In the genomic region with DNA sequence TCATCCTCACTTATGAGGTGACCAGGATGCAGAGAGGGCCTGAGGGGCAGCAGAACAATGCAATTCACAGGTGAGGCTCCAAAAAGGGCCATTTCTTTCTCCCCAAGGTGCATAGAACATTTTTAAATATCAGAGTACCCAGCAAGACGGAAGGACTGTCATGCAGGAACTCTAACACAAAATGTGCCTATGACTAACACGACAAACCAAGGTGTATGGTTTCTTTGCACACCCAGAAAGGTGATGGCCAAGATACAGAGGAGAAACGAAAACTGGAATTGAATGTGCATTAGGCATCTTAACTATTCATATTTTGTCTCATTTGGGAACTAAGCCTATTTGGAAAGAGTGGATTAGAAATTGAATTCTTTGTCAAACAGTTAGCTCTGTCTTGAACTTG, we compare ENCODE assay signal across 20 cellular contexts. TPM values are rescaled to one million over a fixed set of nuclear protein-coding genes. Genes with fewer than 3 reads are reported as not detected.
DNase-seq lines count a peak whose midpoint lies in the region; ATAC-seq and TF ChIP-seq lines count a peak whose summit lies in the region.
"Had no signal": no experiment of that assay in that cellular context is flagged by ENCODE, and none has a peak within 500 bp of the region (broad histone marks: within the 10 kb centered on the region; RNA-seq: fewer than 3 reads in every experiment).

No MANE protein-coding gene starts in this region.

- no peaks in the 10 kb centered on the region for H3K79me1 ChIP-seq in mesenchymal stem cell (replicated peaks; ENCODE audit: low read length, poor library complexity, severe bottlenecking)

- H2AFZ ChIP-seq in GM23248 (no peak overlapping the region), mesenchymal stem cell (ENCODE audit: low read depth, low read length) (no peak overlapping the region)

- no peak for TF ChIP-seq CTCF in BE2C (IDR thresholded peaks at IDR 0.05; ENCODE audit: low read depth, low read length)

- H3K27me3 ChIP-seq in GM23248 (replicated peaks; ENCODE audit: insufficient read depth) (no peaks in the 10 kb centered on the region), SJCRH30 (no peaks in the 10 kb centered on the region), mesenchymal stem cell (ENCODE audit: control insufficient read depth in 1 of 2, insufficient read depth in 1 of 2, low read length in 2 of 2) (peaks cover 0 to 4% of the 10 kb centered on the region in 2 experiments), skeletal muscle tissue (ENCODE audit: control insufficient read depth in 3 of 3, insufficient read depth in 3 of 3, low read length in 3 of 3) (no peaks in the 10 kb centered on the region), BE2C (peaks cover 3% of the 10 kb centered on the region; the same call in 1 of the 2 replicates)
- H3K27me3 ChIP-seq: ascending aorta, MG63, right lobe of liver, uterus had no signal

- DNase-seq in GM23248 (no peak), SJCRH30 (no peak), mesenchymal stem cell (no peak), BE2C (no peak)
- DNase-seq: activated CD4-positive, alpha-beta T cell treated with anti-CD3 and anti-CD28 coated beads for 4 hours; activated T-cell treated with anti-CD3 and anti-CD28 coated beads for 4 hours; AML-193; NCI-H526 treated with DMSO at 0.1 percent for 48 hours; stimulated activated naive B cell treated with anti-CD40 and anti-IgM and Interleukin-4, amounts not matched to agents 10 μg/mL and 1 μg/mL and 100 μg/mL, for 72 hours; T-helper 17 cell; uterus had no signal

- H3K9ac ChIP-seq in GM23248 (no peak overlapping the region), mesenchymal stem cell (ENCODE audit: low read length) (no peak overlapping the region), skeletal muscle tissue (ENCODE audit: low read depth in 1 of 3, low read length in 3 of 3) (peak overlapping the region in 1 of 3 donors; percentile 7)
- H3K9ac ChIP-seq: parathyroid adenoma had no signal

- H4K8ac ChIP-seq in mesenchymal stem cell (ENCODE audit: low read length) = no peak overlapping the region

- H3K4ac ChIP-seq in mesenchymal stem cell (ENCODE audit: low read depth in 1 of 2, low read length in 2 of 2) = no peak overlapping the region

- H3K9me2 ChIP-seq in GM23248 (ENCODE audit: insufficient read depth) = no peaks in the 10 kb centered on the region

- H3K4me3 ChIP-seq in GM23248 = no peak overlapping the region
- H3K4me3 ChIP-seq in SJCRH30 = no peak overlapping the region
- H3K4me3 ChIP-seq in mesenchymal stem cell (ENCODE audit: insufficient read depth in 1 of 2, low read depth in 1 of 2, low read length in 2 of 2) = no peak overlapping the region
- no peak overlapping the region for H3K4me3 ChIP-seq in skeletal muscle tissue (ENCODE audit: low read length in 3 of 3)
- no peak overlapping the region for H3K4me3 ChIP-seq in BE2C (ENCODE audit: low read depth, low read length)
- H3K4me3 ChIP-seq: ascending aorta, MG63, right lobe of liver, SK-N-MC, uterus had no signal

- H3K18ac ChIP-seq in mesenchymal stem cell (ENCODE audit: low read depth in 1 of 2, low read length in 2 of 2) = no peak overlapping the region

- ATAC-seq in HG03378 (IDR thresholded peaks at IDR 0.05; ENCODE audit: unreplicated experiment) = no peak
- no peak for ATAC-seq in HG02885 (IDR thresholded peaks at IDR 0.05; ENCODE audit: poor library complexity, unreplicated experiment)
- ATAC-seq: stimulated activated naive B cell treated with anti-CD40 and anti-IgM and Interleukin-4, amounts not matched to agents 10 μg/mL and 1 μg/mL and 100 μg/mL, for 72 hours; T-helper 17 cell had no signal

- WGBS in GM23248 (ENCODE audit: low coverage in 1 of 2, low lambda C conversion rate in 2 of 2, missing lambda C conversion rate in 2 of 2), 2 experiments = 53 to 56% methylated on average over 3 of the region's 3 CpGs
- WGBS in mesenchymal stem cell = 85% methylated on average over 3 of the region's 3 CpGs

- H2BK15ac ChIP-seq in mesenchymal stem cell (ENCODE audit: low read depth, poor library complexity, severe bottlenecking) = no peak overlapping the region

- H3K4me1 ChIP-seq in GM23248 (ENCODE audit: insufficient read depth) = peaks cover 45% of the 10 kb centered on the region
- H3K4me1 ChIP-seq in SJCRH30 = peaks cover 75% of the 10 kb centered on the region
- H3K4me1 ChIP-seq in mesenchymal stem cell (ENCODE audit: control insufficient read depth, insufficient read depth, low read depth, low read length) = peaks cover 38% of the 10 kb centered on the region
- H3K4me1 ChIP-seq in skeletal muscle tissue (ENCODE audit: control insufficient read depth in 3 of 3, insufficient read depth in 3 of 3, low read length in 3 of 3) = peaks cover 32 to 47% (median 43%) of the 10 kb centered on the region in 3 donors
- H3K4me1 ChIP-seq in BE2C = peaks cover 4% of the 10 kb centered on the region; the same call in 1 of the 2 replicates
- H3K4me1 ChIP-seq: right lobe of liver, uterus had no signal

- H3K4me2 ChIP-seq in GM23248 (ENCODE audit: unreplicated experiment) (peak overlapping the region; percentile 5), mesenchymal stem cell (ENCODE audit: low read length, poor library complexity, severe bottlenecking) (no peak overlapping the region)

- H3K79me2 ChIP-seq in GM23248 (ENCODE audit: insufficient read depth) = no peaks in the 10 kb centered on the region
- H3K79me2 ChIP-seq: parathyroid adenoma had no signal

- H3F3A ChIP-seq in GM23248 (ENCODE audit: insufficient read depth) = peaks cover 40% of the 10 kb centered on the region

- no peak overlapping the region for H2BK12ac ChIP-seq in mesenchymal stem cell (ENCODE audit: low read length in 2 of 2)

- H3K36me3 ChIP-seq in GM23248 (ENCODE audit: low read depth) = no peaks in the 10 kb centered on the region
- H3K36me3 ChIP-seq in SJCRH30 = no peaks in the 10 kb centered on the region
- H3K36me3 ChIP-seq in mesenchymal stem cell (ENCODE audit: control insufficient read depth in 1 of 2, insufficient read depth in 2 of 2, low read depth in 1 of 2, low read length in 2 of 2) = no peaks in the 10 kb centered on the region
- no peaks in the 10 kb centered on the region for H3K36me3 ChIP-seq in skeletal muscle tissue (ENCODE audit: control insufficient read depth in 3 of 3, insufficient read depth in 3 of 3, low read length in 3 of 3)
- no peaks in the 10 kb centered on the region for H3K36me3 ChIP-seq in BE2C
- H3K36me3 ChIP-seq: ascending aorta, MG63, right lobe of liver, uterus had no signal

- no peak overlapping the region for H4K91ac ChIP-seq in mesenchymal stem cell (ENCODE audit: low read length)

- H3K27ac ChIP-seq in GM23248 (no peak overlapping the region), SJCRH30 (peak overlapping the region; percentile 76), mesenchymal stem cell (ENCODE audit: low read length, poor library complexity, severe bottlenecking) (peak overlapping the region; percentile 83), skeletal muscle tissue (ENCODE audit: low read depth, low read length) (peak overlapping the region; percentile 57)
- H3K27ac ChIP-seq: ascending aorta, parathyroid adenoma, right lobe of liver, SK-N-MC, uterus had no signal

- no peak overlapping the region for H3K14ac ChIP-seq in mesenchymal stem cell (ENCODE audit: low read length in 2 of 2)

- peak overlapping the region; percentile 96 for H2AK5ac ChIP-seq in mesenchymal stem cell (ENCODE audit: low read length, severe bottlenecking)

- no peak overlapping the region for H3K23ac ChIP-seq in mesenchymal stem cell (ENCODE audit: low read length in 2 of 2)

- H4K20me1 ChIP-seq in GM23248 (ENCODE audit: insufficient read depth) = no peaks in the 10 kb centered on the region

- H3K9me3 ChIP-seq in GM23248 (ENCODE audit: low read depth) = no peaks in the 10 kb centered on the region
- H3K9me3 ChIP-seq in SJCRH30 (replicated peaks) = no peaks in the 10 kb centered on the region
- no peaks in the 10 kb centered on the region for H3K9me3 ChIP-seq in mesenchymal stem cell (ENCODE audit: control insufficient read depth, low read length)
- H3K9me3 ChIP-seq in skeletal muscle tissue (ENCODE audit: control insufficient read depth in 3 of 3, low read length in 3 of 3) = no peaks in the 10 kb centered on the region
- no peaks in the 10 kb centered on the region for H3K9me3 ChIP-seq in BE2C
- H3K9me3 ChIP-seq: ascending aorta, MG63, right lobe of liver, uterus had no signal

- H2BK120ac ChIP-seq in mesenchymal stem cell (ENCODE audit: low read depth, low read length) = no peak overlapping the region

- H2BK5ac ChIP-seq in mesenchymal stem cell (ENCODE audit: low read depth, low read length, poor library complexity, severe bottlenecking) = no peak overlapping the region

- in situ Hi-C loops in GM23248 (cut with MboI) = no loop called here

RNA-seq across cellular contexts. Expression of gene SHISA2, which starts 29.9 kb away (rescaled TPM):
- 0.13 and 0.32 TPM in 2 replicates for total RNA-seq in GM23248 (2014; rRNA removed; shearing (Covaris generic))
- polyA plus RNA-seq in GM23248 (2016; fragmentation: Nextera tagmentation; extraction: Ambion mirVana) = 0.35 and 0.43 TPM in 2 replicates
- total RNA-seq in SJCRH30 (2014; rRNA removed; shearing (Covaris generic)) = 43.1 and 48.7 TPM in 2 replicates
- polyA plus RNA-seq in mesenchymal stem cell (2013, experiment 1 of 2) = 0.98 TPM
- polyA plus RNA-seq in mesenchymal stem cell (2013, experiment 2 of 2) = 1.1 TPM
- 149 TPM for total RNA-seq in skeletal muscle tissue
- polyA plus RNA-seq in BE2C (2012; ENCODE audit: insufficient read depth, insufficient read length, low read depth) = not detected
- total RNA-seq: ascending aorta, H4 had no signal

Comparison
In these comparisons a context has a peak if more than half of its experiments do, and no peak if none do; other contexts are left out.
1. RNA of gene SHISA2, which starts 29.9 kb away (total RNA-seq): 149 TPM in skeletal muscle tissue (single experiment) and 43.1 to 48.7 TPM in SJCRH30; 0.13 to 0.32 TPM in GM23248; every median in the first group is over 10 times any median in the second.